Comparison of ENCODE assay signal across 15 cellular contexts in genomic region chr1:22111620-22112019, GRCh38. TPM values are rescaled to one million over a fixed set of nuclear protein-coding genes. Genes with fewer than 3 reads are reported as not detected.
DNase-seq lines count a peak whose midpoint lies in the region; ATAC-seq and TF ChIP-seq lines count a peak whose summit lies in the region.
"Had no signal": no experiment of that assay in that cellular context is flagged by ENCODE, and none has a peak within 500 bp of the region (broad histone marks: within the 10 kb centered on the region; RNA-seq: fewer than 3 reads in every experiment).

No MANE protein-coding gene starts in this region.

- no peaks in the 10 kb centered on the region for H3K27me3 Mint-ChIP-seq in activated naive CD4-positive, alpha-beta T cell treated with anti-CD3 and anti-CD28 coated beads, Interleukin-2, amount 50 U/mL, for 24 hours
- H3K27me3 Mint-ChIP-seq in activated T-cell treated with anti-CD3 and anti-CD28 coated beads, Interleukin-2, amount 50 U/mL, for 72 hours (ENCODE audit: low read depth): no peaks in the 10 kb centered on the region
- no peaks in the 10 kb centered on the region for H3K27me3 Mint-ChIP-seq in progenitor cell of endocrine pancreas

- no peak for ATAC-seq in activated T-cell treated with anti-CD3 and anti-CD28 coated beads, Interleukin-2, amount 50 U/mL, for 72 hours (replicated peaks in 1 of 2)
- no peak for ATAC-seq in HG03565 (IDR thresholded peaks at IDR 0.05; ENCODE audit: unreplicated experiment)
- no peak for ATAC-seq in HG03196 (IDR thresholded peaks at IDR 0.05; ENCODE audit: unreplicated experiment)
- ATAC-seq: HepG2, left lung had no signal

- peak overlapping the region; percentile 32 for H3K27ac Mint-ChIP-seq in activated naive CD4-positive, alpha-beta T cell treated with anti-CD3 and anti-CD28 coated beads, Interleukin-2, amount 50 U/mL, for 24 hours
- H3K27ac Mint-ChIP-seq in activated T-cell treated with anti-CD3 and anti-CD28 coated beads, Interleukin-2, amount 50 U/mL, for 72 hours: peak overlapping the region; percentile 70
- H3K27ac Mint-ChIP-seq in progenitor cell of endocrine pancreas: no peak overlapping the region

- H3K4me3 ChIP-seq in fibroblast of pulmonary artery (replicated peaks; ENCODE audit: low read depth, low read length): no peak overlapping the region
- H3K4me3 ChIP-seq: left lung had no signal

- no peaks in the 10 kb centered on the region for H3K9me3 Mint-ChIP-seq in activated naive CD4-positive, alpha-beta T cell treated with anti-CD3 and anti-CD28 coated beads, Interleukin-2, amount 50 U/mL, for 24 hours
- no peaks in the 10 kb centered on the region for H3K9me3 Mint-ChIP-seq in activated T-cell treated with anti-CD3 and anti-CD28 coated beads, Interleukin-2, amount 50 U/mL, for 72 hours
- no peaks in the 10 kb centered on the region for H3K9me3 Mint-ChIP-seq in progenitor cell of endocrine pancreas (ENCODE audit: low read depth)

- TF ChIP-seq CTCF in fibroblast of pulmonary artery (IDR thresholded peaks at IDR 0.05; ENCODE audit: low read length, missing control alignments) (no peak), progenitor cell of endocrine pancreas (IDR thresholded peaks at IDR 0.05; ENCODE audit: unreplicated experiment) (no peak)

- H3K36me3 Mint-ChIP-seq in activated naive CD4-positive, alpha-beta T cell treated with anti-CD3 and anti-CD28 coated beads, Interleukin-2, amount 50 U/mL, for 24 hours: peaks cover 7% of the 10 kb centered on the region
- peaks cover 0 to 11% of the 10 kb centered on the region in 2 donors for H3K36me3 Mint-ChIP-seq in activated T-cell treated with anti-CD3 and anti-CD28 coated beads, Interleukin-2, amount 50 U/mL, for 72 hours (ENCODE audit: insufficient read depth in 2 of 2)
- H3K36me3 Mint-ChIP-seq in progenitor cell of endocrine pancreas (ENCODE audit: insufficient read depth): peaks cover 7% of the 10 kb centered on the region

- H3K4me3 Mint-ChIP-seq in activated naive CD4-positive, alpha-beta T cell treated with anti-CD3 and anti-CD28 coated beads, Interleukin-2, amount 50 U/mL, for 24 hours: no peak overlapping the region
- no peak overlapping the region for H3K4me3 Mint-ChIP-seq in activated T-cell treated with anti-CD3 and anti-CD28 coated beads, Interleukin-2, amount 50 U/mL, for 72 hours
- no peak overlapping the region for H3K4me3 Mint-ChIP-seq in progenitor cell of endocrine pancreas (ENCODE audit: low read depth)

- no peak for DNase-seq in activated naive CD4-positive, alpha-beta T cell treated with anti-CD3 and anti-CD28 coated beads, Interleukin-2, amount 50 U/mL, for 16 hours
- no peak for DNase-seq in activated T-cell treated with anti-CD3 and anti-CD28 coated beads, Interleukin-2, amount 50 U/mL, for 72 hours
- DNase-seq in fibroblast of pulmonary artery (ENCODE audit: low read depth) (peak; percentile 68), stromal cell of bone marrow (ENCODE audit: low read depth) (peak; percentile 38), progenitor cell of endocrine pancreas (ENCODE audit: low spot score, unreplicated experiment) (no peak)
- DNase-seq: glutamatergic neuron, left lung, NCI-H1417 treated with DMSO at 0.1 percent for 48 hours, NCI-H526 treated with DMSO at 0.1 percent for 48 hours, occipital lobe, RPMI8226 had no signal

- H3K4me1 Mint-ChIP-seq in activated naive CD4-positive, alpha-beta T cell treated with anti-CD3 and anti-CD28 coated beads, Interleukin-2, amount 50 U/mL, for 24 hours: peaks cover 56% of the 10 kb centered on the region
- peaks cover 10% of the 10 kb centered on the region for H3K4me1 Mint-ChIP-seq in activated T-cell treated with anti-CD3 and anti-CD28 coated beads, Interleukin-2, amount 50 U/mL, for 72 hours (ENCODE audit: low read depth)
- peaks cover 9% of the 10 kb centered on the region for H3K4me1 Mint-ChIP-seq in progenitor cell of endocrine pancreas (ENCODE audit: low read depth)

RNA-seq across cellular contexts. Expression of gene WNT4, which starts 31.3 kb away (rescaled TPM):
- not detected for total RNA-seq in activated T-cell treated with anti-CD3 and anti-CD28 coated beads, Interleukin-2, amount 50 U/mL, for 72 hours
- total RNA-seq in progenitor cell of endocrine pancreas: 0.74 and 0.98 TPM in 2 replicates
- total RNA-seq: HepG2 had no signal

RNA-seq across cellular contexts. Expression of gene CDC42, which starts 59.1 kb away (rescaled TPM):
- 100 to 1,000 TPM; 292 to 349 TPM for total RNA-seq in activated T-cell treated with anti-CD3 and anti-CD28 coated beads, Interleukin-2, amount 50 U/mL, for 72 hours
- 287 and 288 TPM in 2 replicates for total RNA-seq in progenitor cell of endocrine pancreas

Comparison
In these comparisons a context has a peak if more than half of its experiments do, and no peak if none do; other contexts are left out.
1. DNase-seq: peak in fibroblast of pulmonary artery (single experiment) and stromal cell of bone marrow (single experiment); none in activated naive CD4-positive, alpha-beta T cell treated with anti-CD3 and anti-CD28 coated beads, Interleukin-2, amount 50 U/mL, for 16 hours (single experiment), activated T-cell treated with anti-CD3 and anti-CD28 coated beads, Interleukin-2, amount 50 U/mL, for 72 hours (0 of 2) and progenitor cell of endocrine pancreas (single experiment).